ENCODE assay signal across 11 cellular contexts in the genomic region with DNA sequence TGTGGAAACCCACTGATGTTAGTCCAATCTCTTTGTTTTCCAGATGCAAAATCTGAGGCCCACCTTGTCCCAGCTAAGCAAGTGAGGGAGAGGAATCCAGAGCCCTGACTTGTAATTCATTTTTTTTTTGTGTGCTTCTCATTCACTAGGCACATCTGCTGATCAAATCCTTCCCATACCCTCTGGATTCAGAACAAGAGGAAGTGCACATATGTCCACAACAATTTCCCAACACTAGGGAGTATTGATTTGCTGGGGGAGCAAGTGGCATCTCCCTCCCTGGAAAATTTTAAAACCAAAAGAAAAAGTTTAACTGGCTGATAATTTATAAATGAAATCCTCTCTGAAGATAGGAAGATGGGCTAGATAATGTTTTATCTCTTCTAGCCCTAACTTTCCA.
DNase-seq lines count a peak whose midpoint lies in the region; ATAC-seq and TF ChIP-seq lines count a peak whose summit lies in the region.
"Had no signal": no experiment of that assay in that cellular context is flagged by ENCODE, and none has a peak within 500 bp of the region (broad histone marks: within the 10 kb centered on the region; RNA-seq: fewer than 3 reads in every experiment).

No MANE protein-coding gene starts in this region.

- no peaks in the 10 kb centered on the region for H4K20me1 ChIP-seq in GM23248 (ENCODE audit: insufficient read depth)

- no peaks in the 10 kb centered on the region for H3K9me3 ChIP-seq in GM23248 (ENCODE audit: low read depth)

- peaks cover 42% of the 10 kb centered on the region for H3K4me1 ChIP-seq in GM23248 (ENCODE audit: insufficient read depth)
- H3K4me1 ChIP-seq: parathyroid adenoma had no signal

- H2AFZ ChIP-seq in GM23248 = peak overlapping the region; percentile 71

- in situ Hi-C loops in GM23248 (cut with MboI) = loop anchor here (25.0 kb wide), 1 partner anchor 1136 kb away; the partner anchor contains the start of gene PDS5B

- no peak overlapping the region for H3K4me3 Mint-ChIP-seq in osteocyte (ENCODE audit: unreplicated experiment)
- H3K4me3 Mint-ChIP-seq: IgD-negative memory B cell; stimulated activated memory B cell treated with anti-CD40 and anti-IgM and Interleukin-4, amounts not matched to agents 10 μg/mL and 1 μg/mL and 100 μg/mL, for 72 hours had no signal

- H3K27me3 ChIP-seq in GM23248 (replicated peaks; ENCODE audit: insufficient read depth) = no peaks in the 10 kb centered on the region

- no peaks in the 10 kb centered on the region for H3K27me3 Mint-ChIP-seq in osteocyte (ENCODE audit: unreplicated experiment)

- H3K36me3 ChIP-seq in GM23248 (ENCODE audit: low read depth) = no peaks in the 10 kb centered on the region

- no peaks in the 10 kb centered on the region for H3K79me2 ChIP-seq in GM23248 (ENCODE audit: insufficient read depth)
- H3K79me2 ChIP-seq: parathyroid adenoma had no signal

- ATAC-seq in omental fat pad (ENCODE audit: low FRiP score) = no peak

- peak overlapping the region; percentile 48 for H3K4me3 ChIP-seq in GM23248
- no peak overlapping the region for H3K4me3 ChIP-seq in choroid plexus epithelial cell (ENCODE audit: low read depth, low read length)

- H3K9me2 ChIP-seq in GM23248 (ENCODE audit: insufficient read depth) = no peaks in the 10 kb centered on the region

- peaks cover 44% of the 10 kb centered on the region for H3F3A ChIP-seq in GM23248 (ENCODE audit: insufficient read depth)

- peak; percentile 5 for DNase-seq in GM23248
- DNase-seq in NCI-H69 (lab: John Stamatoyannopoulos, UW) = peak; percentile 14
- DNase-seq in choroid plexus epithelial cell (ENCODE audit: low read depth) = peak; percentile 7
- DNase-seq in osteocyte (ENCODE audit: extremely low spot score, unreplicated experiment) = no peak
- no peak for DNase-seq in COR-L47 (lab: John Stamatoyannopoulos, UW)
- DNase-seq in omental fat pad (ENCODE audit: low spot score) = no peak
- DNase-seq in Ammon's horn (ENCODE audit: low spot score) = no peak
- no peak for DNase-seq in NCI-H774 (lab: John Stamatoyannopoulos, UW)

- peak overlapping the region; percentile 74 for H3K4me2 ChIP-seq in GM23248 (ENCODE audit: unreplicated experiment)

- H3K9ac ChIP-seq in GM23248 = peak overlapping the region; percentile 46; the same call in 1 of the 2 replicates
- H3K9ac ChIP-seq: parathyroid adenoma had no signal

- no peaks in the 10 kb centered on the region for H3K36me3 Mint-ChIP-seq in osteocyte (ENCODE audit: unreplicated experiment)
- H3K36me3 Mint-ChIP-seq: stimulated activated memory B cell treated with anti-CD40 and anti-IgM and Interleukin-4, amounts not matched to agents 10 μg/mL and 1 μg/mL and 100 μg/mL, for 72 hours had no signal

- no peak for TF ChIP-seq CTCF in choroid plexus epithelial cell (conservative IDR thresholded peaks at IDR 0.05; ENCODE audit: low read depth, low read length)
- TF ChIP-seq CTCF in osteocyte (IDR thresholded peaks at IDR 0.05) = no peak
- no peak for TF ChIP-seq CTCF in omental fat pad (IDR thresholded peaks at IDR 0.05)

- peaks cover 8% of the 10 kb centered on the region for H3K9me3 Mint-ChIP-seq in osteocyte (ENCODE audit: unreplicated experiment)
- H3K9me3 Mint-ChIP-seq: IgD-negative memory B cell; stimulated activated memory B cell treated with anti-CD40 and anti-IgM and Interleukin-4, amounts not matched to agents 10 μg/mL and 1 μg/mL and 100 μg/mL, for 72 hours had no signal

- H3K4me1 Mint-ChIP-seq in osteocyte (ENCODE audit: unreplicated experiment) = peaks cover 28% of the 10 kb centered on the region

- peak overlapping the region; percentile 83 for H3K27ac Mint-ChIP-seq in osteocyte (ENCODE audit: unreplicated experiment)
- H3K27ac Mint-ChIP-seq: IgD-negative memory B cell; stimulated activated memory B cell treated with anti-CD40 and anti-IgM and Interleukin-4, amounts not matched to agents 10 μg/mL and 1 μg/mL and 100 μg/mL, for 72 hours had no signal

- peak overlapping the region; percentile 72 for H3K27ac ChIP-seq in GM23248

Comparison
In these comparisons a context has a peak if more than half of its experiments do, and no peak if none do; other contexts are left out.
1. DNase-seq: peak in GM23248 (single experiment), NCI-H69 (single experiment) and choroid plexus epithelial cell (single experiment); none in osteocyte (single experiment), COR-L47 (single experiment), omental fat pad (single experiment), Ammon's horn (single experiment) and NCI-H774 (single experiment).